In genomic region chr7:159198016-159198724, GRCh38 we compare ENCODE assay signal across 18 cellular contexts. TPM values are rescaled to one million over a fixed set of nuclear protein-coding genes. Genes with fewer than 3 reads are reported as not detected.
DNase-seq lines count a peak whose midpoint lies in the region; ATAC-seq and TF ChIP-seq lines count a peak whose summit lies in the region.
"Had no signal": no experiment of that assay in that cellular context is flagged by ENCODE, and none has a peak within 500 bp of the region (broad histone marks: within the 10 kb centered on the region; RNA-seq: fewer than 3 reads in every experiment).

No MANE protein-coding gene starts in this region.

- intact Hi-C loops in esophagus muscularis mucosa (cut with DNase I) = no loop called here

- H3K27ac Mint-ChIP-seq in T-helper 2 cell treated with Interferon-gamma antibody and Interleukin-4, amounts not matched to agents 5 μg/mL and 100 μg/mL, for 36 hours = peak overlapping the region; percentile 99
- H3K27ac Mint-ChIP-seq: activated B cell treated with CpG ODN at 0.5 μM for 24 hours had no signal

- no peak for TF ChIP-seq CTCF in esophagus muscularis mucosa (IDR thresholded peaks at IDR 0.05)
- no peak for TF ChIP-seq CTCF in upper lobe of left lung (IDR thresholded peaks at IDR 0.05)

- H3K36me3 Mint-ChIP-seq in T-helper 2 cell treated with Interferon-gamma antibody and Interleukin-4, amounts not matched to agents 5 μg/mL and 100 μg/mL, for 36 hours (ENCODE audit: low read depth) = peaks cover 3% of the 10 kb centered on the region
- H3K36me3 Mint-ChIP-seq: IgD-negative memory B cell, naive B cell had no signal

- H3K9me3 ChIP-seq in esophagus muscularis mucosa = no peaks in the 10 kb centered on the region
- no peaks in the 10 kb centered on the region for H3K9me3 ChIP-seq in upper lobe of left lung
- H3K9me3 ChIP-seq: gastroesophageal sphincter, psoas muscle had no signal

- DNase-seq in activated gamma-delta T cell treated with Interleukin-2 at 50 U/mL for 16 hours (peak; percentile 41), activated gamma-delta T cell (lab: John Stamatoyannopoulos, UW) (no peak), esophagus muscularis mucosa (ENCODE audit: extremely low spot score) (peak; percentile 53), upper lobe of left lung (no peak), GM19238 (ENCODE audit: insufficient read length, low spot score) (no peak), occipital lobe (lab: John Stamatoyannopoulos, UW) (no peak), foreskin melanocyte (no peak)
- no peak for DNase-seq in T-helper 2 cell treated with Interferon-gamma antibody and Interleukin-4, amounts not matched to agents 5 μg/mL and 100 μg/mL, for 36 hours (ENCODE audit: low spot score)
- DNase-seq: activated B cell treated with CpG ODN at 0.5 μM for 24 hours; Calu3; cortex of kidney; naive B cell; NCI-H1048; NCI-H82; psoas muscle; stimulated activated naive CD4-positive, alpha-beta T cell treated with Interleukin-2 at 50 U/mL for 16 hours had no signal

- H3K27me3 Mint-ChIP-seq in T-helper 2 cell treated with Interferon-gamma antibody and Interleukin-4, amounts not matched to agents 5 μg/mL and 100 μg/mL, for 36 hours (ENCODE audit: low read depth) = no peaks in the 10 kb centered on the region
- H3K27me3 Mint-ChIP-seq: activated B cell treated with CpG ODN at 0.5 μM for 24 hours, IgD-negative memory B cell, naive B cell had no signal

- H3K27ac ChIP-seq in esophagus muscularis mucosa (replicated peaks in 1 of 4) = no peak overlapping the region
- peak overlapping the region in 3 of 4 donors; percentile 42 to 54 (median 44) for H3K27ac ChIP-seq in upper lobe of left lung
- H3K27ac ChIP-seq: gastroesophageal sphincter, psoas muscle had no signal

- H3K4me3 ChIP-seq in esophagus muscularis mucosa = no peak overlapping the region
- no peak overlapping the region for H3K4me3 ChIP-seq in upper lobe of left lung
- H3K4me3 ChIP-seq: gastroesophageal sphincter, psoas muscle had no signal

- H3K9me3 Mint-ChIP-seq in T-helper 2 cell treated with Interferon-gamma antibody and Interleukin-4, amounts not matched to agents 5 μg/mL and 100 μg/mL, for 36 hours = no peaks in the 10 kb centered on the region
- H3K9me3 Mint-ChIP-seq: activated B cell treated with CpG ODN at 0.5 μM for 24 hours had no signal

- TF ChIP-seq EP300 in esophagus muscularis mucosa (IDR thresholded peaks at IDR 0.05) (no peak), upper lobe of left lung (IDR thresholded peaks at IDR 0.05) (no peak)

- H3K36me3 ChIP-seq in esophagus muscularis mucosa (no peaks in the 10 kb centered on the region), upper lobe of left lung (no peaks in the 10 kb centered on the region)
- H3K36me3 ChIP-seq: gastroesophageal sphincter had no signal

- H3K27me3 ChIP-seq in esophagus muscularis mucosa (no peaks in the 10 kb centered on the region), upper lobe of left lung (no peaks in the 10 kb centered on the region)
- H3K27me3 ChIP-seq: gastroesophageal sphincter had no signal

- ATAC-seq in upper lobe of left lung (ENCODE audit: low FRiP score in 2 of 2) = peak in 1 of 2 donors; percentile 20
- ATAC-seq: gastroesophageal sphincter, psoas muscle had no signal

- no peak for TF ChIP-seq POLR2A in esophagus muscularis mucosa (IDR thresholded peaks at IDR 0.05; ENCODE audit: low read depth)
- no peak for TF ChIP-seq POLR2A in upper lobe of left lung (IDR thresholded peaks at IDR 0.05)

- 88% methylated on average over 15 of the region's 15 CpGs for WGBS in esophagus muscularis mucosa
- WGBS in upper lobe of left lung, 2 donors = 79 to 90% methylated on average over 14 to 15 of the region's 15 CpGs

- H3K4me3 Mint-ChIP-seq in T-helper 2 cell treated with Interferon-gamma antibody and Interleukin-4, amounts not matched to agents 5 μg/mL and 100 μg/mL, for 36 hours = peak overlapping the region; percentile 90
- H3K4me3 Mint-ChIP-seq: activated B cell treated with CpG ODN at 0.5 μM for 24 hours had no signal

- peaks cover 0 to 10% (median 5%) of the 10 kb centered on the region in 4 donors for H3K4me1 ChIP-seq in esophagus muscularis mucosa
- peaks cover 0 to 8% (median 0%) of the 10 kb centered on the region in 4 donors for H3K4me1 ChIP-seq in upper lobe of left lung
- H3K4me1 ChIP-seq: gastroesophageal sphincter, psoas muscle had no signal

- peaks cover 43% of the 10 kb centered on the region for H3K4me1 Mint-ChIP-seq in T-helper 2 cell treated with Interferon-gamma antibody and Interleukin-4, amounts not matched to agents 5 μg/mL and 100 μg/mL, for 36 hours (ENCODE audit: low read depth)

RNA-seq across cellular contexts. Expression of gene VIPR2, which starts 53.5 kb away (rescaled TPM):
- total RNA-seq in esophagus muscularis mucosa = 10 to 100 TPM in 2 of 4 donors, 1 to 10 TPM in 2; 9.3 to 16.6 (median 12.1) TPM
- total RNA-seq in upper lobe of left lung = under 1 TPM in 3 of 6 donors, not detected in 3; 0.30 to 0.74 (median 0.40) TPM
- 0.47 TPM for total RNA-seq in occipital lobe
- total RNA-seq: activated B cell treated with CpG ODN at 0.5 μM for 24 hours, Calu3 had no signal

Comparison
In these comparisons a context has a peak if more than half of its experiments do, and no peak if none do; other contexts are left out.
1. DNase-seq: peak in activated gamma-delta T cell treated with Interleukin-2 at 50 U/mL for 16 hours (single experiment) and esophagus muscularis mucosa (single experiment); none in activated gamma-delta T cell (single experiment), T-helper 2 cell treated with Interferon-gamma antibody and Interleukin-4, amounts not matched to agents 5 μg/mL and 100 μg/mL, for 36 hours (single experiment), upper lobe of left lung (0 of 2), GM19238 (single experiment), occipital lobe (single experiment) and foreskin melanocyte (single experiment).
2. H3K27ac ChIP-seq: peak in upper lobe of left lung (3 of 4); none in esophagus muscularis mucosa (0 of 4).